ENCODE assay signal across 8 cellular contexts in the genomic region with DNA sequence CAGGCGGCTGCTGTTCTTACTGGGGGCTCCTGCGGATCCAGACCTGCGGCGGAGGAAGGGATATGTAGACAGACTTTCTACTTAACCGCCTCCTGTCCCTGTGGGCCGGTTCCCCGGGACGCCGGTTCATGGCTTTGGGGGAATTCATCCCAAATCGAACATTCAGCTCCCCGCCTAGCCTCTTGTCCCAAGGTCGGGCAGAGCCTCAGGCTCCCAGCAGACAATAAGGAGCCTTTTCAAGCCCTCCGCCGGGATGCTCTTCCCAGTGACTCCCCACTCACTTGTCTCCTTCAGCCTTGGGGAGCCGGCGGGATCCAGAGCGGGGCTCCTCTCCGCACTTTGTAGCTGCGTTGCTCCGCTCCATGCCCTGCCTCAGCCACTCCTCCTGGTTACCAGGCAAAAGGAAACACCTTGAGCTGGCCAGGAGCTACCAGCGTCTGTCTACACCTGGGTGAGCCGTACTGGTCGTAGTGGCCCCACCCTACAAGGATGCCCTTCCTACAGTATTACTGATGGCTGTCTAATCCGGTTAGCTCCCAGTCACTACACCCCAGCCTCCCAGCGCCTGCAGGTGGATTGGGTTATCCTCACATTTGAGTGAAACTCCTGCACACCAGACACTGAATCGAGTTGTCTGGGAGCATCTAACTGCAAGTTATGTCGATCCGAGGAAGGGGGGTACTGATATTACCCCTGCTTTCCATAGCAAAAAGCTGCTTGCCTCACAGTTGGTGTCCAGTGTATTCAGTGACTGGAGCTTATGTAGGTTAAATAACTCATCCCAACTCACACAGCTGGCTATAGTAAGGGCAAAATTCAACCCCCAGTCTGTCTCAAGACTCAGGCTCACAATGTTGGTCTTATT. TPM values are rescaled to one million over a fixed set of nuclear protein-coding genes. Genes with fewer than 3 reads are reported as not detected.
DNase-seq lines count a peak whose midpoint lies in the region; TF ChIP-seq lines count a peak whose summit lies in the region.

A gene with protein sequence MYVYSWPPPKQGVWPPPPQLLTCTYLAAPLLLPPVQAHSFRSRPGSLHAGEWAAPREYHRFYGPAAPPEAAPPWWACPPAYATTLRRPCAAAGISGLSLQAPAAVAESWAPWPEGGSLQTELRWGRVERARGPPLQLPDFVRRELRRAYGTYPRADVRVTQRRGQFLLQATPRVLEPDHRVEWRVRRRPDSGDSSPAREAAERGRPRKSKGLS (minus strand): TSS at position 439 of the 865 bp plus-strand sequence. CDS start 450 bp downstream, outside the sequence.

- H3K27me3 ChIP-seq in BE2C (no peaks in the 10 kb centered on the region), HUES6 (ENCODE audit: control insufficient read depth, insufficient read depth, low read length) (peaks cover 6% of the 10 kb centered on the region; the same call in 1 of the 2 replicates), tibial artery (no peaks in the 10 kb centered on the region)

- H3K4me3 ChIP-seq in BE2C (ENCODE audit: low read depth, low read length) (peak within 1 kb of the TSS; percentile 68), HUES6 (ENCODE audit: low read depth, low read length) (peak within 1 kb of the TSS; percentile 93), astrocyte of the cerebellum (ENCODE audit: low read depth, low read length) (peak within 1 kb of the TSS; percentile 60), lower leg skin (ENCODE audit: low read depth, poor library complexity, severe bottlenecking) (peak within 1 kb of the TSS; percentile 79), tibial artery (peak within 1 kb of the TSS; percentile 69 to 93)

- in situ Hi-C loops in astrocyte of the cerebellum (cut with HindIII; ENCODE audit: low sequenced_read_pairs), result no loop called here

- intact Hi-C loops in lower leg skin (cut with DNase I; ENCODE audit: low total_unique reads) (no loop called here), tibial artery (cut with DNase I; ENCODE audit: low total_unique reads) (no loop called here)

- H3K9me3 ChIP-seq in BE2C (no peaks in the 10 kb centered on the region), HUES6 (ENCODE audit: control insufficient read depth, insufficient read depth, low read depth, low read length) (no peaks in the 10 kb centered on the region), tibial artery (no peaks in the 10 kb centered on the region)

- TF ChIP-seq POLR2A in lower leg skin (IDR thresholded peaks at IDR 0.05), result no peak

- H3K27ac ChIP-seq in HUES6 (ENCODE audit: low read depth, low read length) (no peak within 1 kb of the TSS; the same call in 1 of the 2 replicates), tibial artery (peak within 1 kb of the TSS; percentile 80 to 81)

- no peak for DNase-seq in BE2C
- no peak for DNase-seq in astrocyte of the cerebellum (ENCODE audit: low read depth)
- DNase-seq in lower leg skin (ENCODE audit: low spot score in 2 of 2), result peak in 1 of 2 donors; percentile 84
- DNase-seq in tibial artery, result no peak
- no peak for DNase-seq in iPS-NIHi7 (ENCODE audit: extremely low spot score)
- DNase-seq in stimulated activated CD4-positive, alpha-beta T cell treated with anti-CD3 and anti-CD28 coated beads, Interleukin-1b, Interleukin-23, amount 100 ng/mL, for 48 hours, result no peak
- no peak for DNase-seq in NCI-H2107 treated with DMSO at 0.1 percent for 48 hours (lab: John Stamatoyannopoulos, UW; ENCODE audit: unreplicated experiment)

- no peak for TF ChIP-seq CTCF in BE2C (IDR thresholded peaks at IDR 0.05; ENCODE audit: low read depth, low read length)
- no peak for TF ChIP-seq CTCF in astrocyte of the cerebellum (IDR thresholded peaks at IDR 0.05; ENCODE audit: low read depth, low read length, missing control alignments)
- TF ChIP-seq CTCF in lower leg skin (IDR thresholded peaks at IDR 0.05), result no peak
- TF ChIP-seq CTCF in tibial artery (IDR thresholded peaks at IDR 0.05), result no peak

- H3K4me1 ChIP-seq in BE2C (no peaks in the 10 kb centered on the region), HUES6 (ENCODE audit: control insufficient read depth, insufficient read depth, low read length) (peaks cover 48% of the 10 kb centered on the region), tibial artery (peaks cover 0 to 24% (median 14%) of the 10 kb centered on the region in 4 donors)

- H3K36me3 ChIP-seq in BE2C (no peaks in the 10 kb centered on the region), HUES6 (ENCODE audit: control insufficient read depth, insufficient read depth, low read length) (peaks cover 12% of the 10 kb centered on the region), tibial artery (no peaks in the 10 kb centered on the region)

- peak within 1 kb of the TSS; percentile 81 for H3K9ac ChIP-seq in HUES6 (ENCODE audit: low read length)

- 22 to 28% methylated on average over 19 to 28 of the region's 28 CpGs for WGBS in lower leg skin, 2 donors

RNA-seq across cellular contexts. Expression of the gene that starts here (rescaled TPM):
- polyA plus RNA-seq in BE2C (2012; ENCODE audit: insufficient read depth, insufficient read length, low read depth), result 1.0 TPM
- total RNA-seq in lower leg skin, result 10 to 100 TPM in 3 of 4 donors, 1 to 10 TPM in 1; 7.6 to 17.3 (median 11.5) TPM
